ENCODE assay signal across 1 cellular context in genomic region chr1:40783001-40783905, GRCh38.
A peak's percentile ranks its signal among the peaks of the same experiment; 100 is the strongest.
TF ChIP-seq lines count a peak whose summit lies in the region.

Gene KCNQ4 (plus strand): TSS chr1:40783787. CDS start chr1:40784094, 307 bp downstream.

TF ChIP-seq in K562, 482 proteins besides CTCF, POLR2A, EP300 and RAD21 (continued from another document and continues in another):
- TF ChIP-seq THAP12 (CRISPR knock-in tag; IDR thresholded peaks at IDR 0.05) (peak; percentile 56; the same call in 1 of the 2 replicates), XRCC3 (IDR thresholded peaks at IDR 0.05) (no peak), ZNF224 (CRISPR knock-in tag; IDR thresholded peaks at IDR 0.05) (0 out of 2 replicates have a peak, but pooled peaks have one; percentile 77), CEBPZ (IDR thresholded peaks at IDR 0.05; ENCODE audit: borderline replicate concordance, low read depth, low read length) (no peak), CTCFL (IDR thresholded peaks at IDR 0.05; ENCODE audit: borderline replicate concordance, insufficient read depth, low read depth, low read length, poor library complexity, severe bottlenecking) (no peak), RBBP5 (IDR thresholded peaks at IDR 0.05; ENCODE audit: borderline replicate concordance, insufficient read depth, low read length, poor library complexity, severe bottlenecking) (peak; percentile 36), POU5F1 (IDR thresholded peaks at IDR 0.05; ENCODE audit: borderline replicate concordance, low read depth, low read length, partially characterized antibody) (no peak), ZBTB17 (CRISPR knock-in tag; IDR thresholded peaks at IDR 0.05) (0 out of 2 replicates have a peak, but pooled peaks have one; percentile 29), SIRT6 (IDR thresholded peaks at IDR 0.05; ENCODE audit: low read depth, low read length) (no peak), ZNF263 (CRISPR knock-in tag; IDR thresholded peaks at IDR 0.05; ENCODE audit: borderline replicate concordance) (peak; percentile 66; the same call in 1 of the 2 replicates), GTF2A2 (tag; IDR thresholded peaks at IDR 0.05) (no peak), ILF3 (IDR thresholded peaks at IDR 0.05; ENCODE audit: borderline replicate concordance) (no peak), ZNF253 (CRISPR knock-in tag; conservative IDR thresholded peaks at IDR 0.05) (no peak), ETS2 (tag; IDR thresholded peaks at IDR 0.05; ENCODE audit: borderline replicate concordance, poor library complexity, severe bottlenecking) (no peak), MNT (conservative IDR thresholded peaks at IDR 0.05) (no peak), ZBTB26 (CRISPR knock-in tag; IDR thresholded peaks at IDR 0.05) (no peak), ZNF12 (CRISPR knock-in tag; IDR thresholded peaks at IDR 0.05) (0 out of 2 replicates have a peak, but pooled peaks have one; percentile 28), ZFP36 (IDR thresholded peaks at IDR 0.05; ENCODE audit: low read depth, low read length, partially characterized antibody) (peak; percentile 4), HDGF (IDR thresholded peaks at IDR 0.05) (peak; percentile 90; the same call in 1 of the 2 replicates), ZNF280A (IDR thresholded peaks at IDR 0.05; ENCODE audit: low read depth, partially characterized antibody) (no peak), CBX3 (IDR thresholded peaks at IDR 0.05; ENCODE audit: borderline replicate concordance in 1 of 2, low read length in 2 of 2) (no peak), JUNB (CRISPR knock-in tag; conservative IDR thresholded peaks at IDR 0.05) (no peak), RAD51 (IDR thresholded peaks at IDR 0.05; ENCODE audit: borderline replicate concordance, low read depth) (no peak), HMGN3 (IDR thresholded peaks at IDR 0.05; ENCODE audit: borderline replicate concordance, extremely low read depth, insufficient read length, low read depth, low read length) (no peak), ZSCAN29 (IDR thresholded peaks at IDR 0.05) (no peak), ILK (tag; IDR thresholded peaks at IDR 0.05; ENCODE audit: borderline replicate concordance, low read depth) (no peak), NCOA4 (IDR thresholded peaks at IDR 0.05; ENCODE audit: partially characterized antibody) (no peak), BHLHE40 (IDR thresholded peaks at IDR 0.05; ENCODE audit: low read length) (peak; percentile 35; the same call in 1 of the 2 replicates), CHD7 (IDR thresholded peaks at IDR 0.05; ENCODE audit: low read depth, low read length) (no peak), SOX6 (IDR thresholded peaks at IDR 0.05) (no peak), SMAD4 (CRISPR knock-in tag; conservative IDR thresholded peaks at IDR 0.05) (peak; percentile 31; the same call in 1 of the 2 replicates)
